ENCODE assay signal across 1 cellular context in the genomic region with DNA sequence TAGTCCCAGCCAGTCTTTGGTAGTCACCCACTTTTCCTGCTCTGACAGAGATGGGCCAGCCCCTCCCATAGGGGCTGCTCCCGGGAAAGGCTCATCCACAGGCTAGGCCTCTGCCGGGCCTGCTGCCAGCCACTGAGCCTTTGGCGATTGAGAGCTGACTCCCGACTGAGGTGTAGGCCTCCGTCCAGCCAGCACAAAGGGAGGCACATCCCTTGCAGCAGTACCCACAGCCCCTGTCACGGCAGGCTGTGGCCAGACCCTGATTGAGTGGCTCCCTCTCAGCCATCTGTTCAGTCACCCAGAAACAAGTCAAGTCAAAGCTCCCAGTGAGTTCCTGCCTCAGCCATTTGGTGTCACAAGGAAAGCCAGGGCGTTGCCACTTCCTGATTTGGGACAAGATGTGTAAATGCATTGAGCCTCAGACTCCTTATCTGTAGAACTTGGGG.
TF ChIP-seq lines count a peak whose summit lies in the region.

No MANE protein-coding gene starts in this region.

TF ChIP-seq in K562, 482 proteins besides CTCF, POLR2A, EP300 and RAD21:
- TF ChIP-seq ZFX (CRISPR knock-in tag; IDR thresholded peaks at IDR 0.05) = peak; percentile 39
- no peak for TF ChIP-seq ESRRB (CRISPR knock-in tag; IDR thresholded peaks at IDR 0.05; ENCODE audit: borderline replicate concordance)
- 0 out of 2 replicates have a peak, but pooled peaks have one; percentile 41 for TF ChIP-seq ELF2 (CRISPR knock-in tag; IDR thresholded peaks at IDR 0.05)
- peak; percentile 72 for TF ChIP-seq ELF1 (tag; IDR thresholded peaks at IDR 0.05)
- no peak for TF ChIP-seq ZNF830 (CRISPR knock-in tag; IDR thresholded peaks at IDR 0.05)
- TF ChIP-seq CTBP1 (IDR thresholded peaks at IDR 0.05; ENCODE audit: borderline replicate concordance) = peak; percentile 26; the same call in 1 of the 2 replicates
- peak; percentile 74; the same call in 1 of the 2 replicates for TF ChIP-seq SPI1 (IDR thresholded peaks at IDR 0.05; ENCODE audit: borderline replicate concordance, low read depth, low read length)
TF ChIP-seq in K562: peak in this region for 5.
